In the genomic region with DNA sequence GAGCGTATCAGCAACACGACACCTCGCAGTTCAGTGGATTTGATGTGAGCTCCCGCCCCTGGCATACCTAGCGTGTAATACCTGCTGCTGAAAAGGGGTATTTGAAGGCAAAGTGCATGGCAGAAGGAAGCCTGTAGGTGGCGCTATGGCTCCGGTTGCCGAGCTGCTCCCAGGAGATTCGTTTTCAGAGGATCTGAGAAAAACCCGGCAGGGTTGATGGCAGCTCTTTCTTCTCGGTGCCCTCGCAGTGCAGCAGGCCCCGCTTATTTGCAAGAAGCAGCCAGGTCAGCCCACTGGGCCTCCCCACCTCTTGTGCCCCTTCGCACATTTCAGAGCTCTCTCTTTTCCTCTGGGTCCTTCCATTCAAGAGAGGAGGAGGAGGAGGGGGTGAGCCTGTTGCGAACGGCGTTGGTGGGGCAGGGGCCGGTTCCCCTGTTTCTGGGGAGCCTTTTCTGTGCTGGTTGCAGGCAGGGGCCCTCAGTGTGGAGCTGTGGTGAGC, we compare ENCODE assay signal across 8 cellular contexts.
DNase-seq lines count a peak whose midpoint lies in the region; ATAC-seq, FAIRE-seq and TF ChIP-seq lines count a peak whose summit lies in the region.

No MANE protein-coding gene starts in this region.

- no peaks in the 10 kb centered on the region for H4K20me1 ChIP-seq in osteoblast (ENCODE audit: insufficient read depth, low read length)

- FAIRE-seq in RCC 7860 (lab: Jason Lieb, UNC): no peak
- no peak for FAIRE-seq in frontal cortex (lab: Jason Lieb, UNC)

- H3K4me2 ChIP-seq in osteoblast (ENCODE audit: insufficient read depth, low read length): peak overlapping the region; percentile 60

- peak; percentile 32 for DNase-seq in LNCaP clone FGC (ENCODE audit: low read depth)
- peak; percentile 44 for DNase-seq in RCC 7860 (ENCODE audit: low spot score)
- DNase-seq in activated effector memory CD4-positive, alpha-beta T cell treated with Interleukin-2 at 50 U/mL for 16 hours: peak; percentile 44
- peak; percentile 36 to 80 for DNase-seq in frontal cortex (ENCODE audit: low spot score in 2 of 2)
- peak; percentile 97 for DNase-seq in osteoblast (ENCODE audit: insufficient read length, low spot score, missing footprints)

- H2AFZ ChIP-seq in osteoblast (ENCODE audit: low read length): peak overlapping the region; percentile 74

- ATAC-seq in GM21528 (IDR thresholded peaks at IDR 0.05; ENCODE audit: low FRiP score, unreplicated experiment): no peak

- H3K79me2 ChIP-seq in osteoblast (ENCODE audit: insufficient read depth, low read length): no peaks in the 10 kb centered on the region

- H3K9me3 ChIP-seq in osteoblast (ENCODE audit: low read depth, low read length) (no peaks in the 10 kb centered on the region), thymus (ENCODE audit: control insufficient read depth) (no peaks in the 10 kb centered on the region)

- H3K36me3 ChIP-seq in osteoblast (ENCODE audit: insufficient read depth, low read length) (no peaks in the 10 kb centered on the region), thymus (ENCODE audit: control insufficient read depth, insufficient read depth) (no peaks in the 10 kb centered on the region)

- H3K4me3 ChIP-seq in LNCaP clone FGC (ENCODE audit: low read depth, low read length): no peak overlapping the region
- H3K4me3 ChIP-seq in osteoblast (ENCODE audit: insufficient read depth, low read length): no peak overlapping the region
- peak overlapping the region; percentile 28 for H3K4me3 ChIP-seq in thymus (ENCODE audit: low read length)

- TF ChIP-seq CTCF in GM12872 (IDR thresholded peaks at IDR 0.05; ENCODE audit: insufficient read depth, low read depth, low read length) (peak; percentile 97), LNCaP clone FGC (IDR thresholded peaks at IDR 0.05; ENCODE audit: control insufficient read depth, extremely low read depth, insufficient read depth) (peak; percentile 97), osteoblast (IDR thresholded peaks at IDR 0.05; ENCODE audit: extremely low read depth, low read depth, low read length) (peak; percentile 98)

- H3K4me1 ChIP-seq in osteoblast (ENCODE audit: insufficient read depth, low read length): no peaks in the 10 kb centered on the region
- H3K4me1 ChIP-seq in thymus (ENCODE audit: control insufficient read depth, insufficient read depth, low read length): peaks cover 7% of the 10 kb centered on the region

- no peak overlapping the region for H3K27ac ChIP-seq in osteoblast (ENCODE audit: low read depth, low read length)
- H3K27ac ChIP-seq in thymus (ENCODE audit: low read depth): no peak overlapping the region

- WGBS in thymus: 4% methylated on average over 18 of the region's 18 CpGs

- H3K27me3 ChIP-seq in osteoblast (ENCODE audit: insufficient read depth, low read length): peaks cover 70% of the 10 kb centered on the region
- H3K27me3 ChIP-seq in thymus (ENCODE audit: control insufficient read depth, insufficient read depth): no peaks in the 10 kb centered on the region

Comparison
In these comparisons a context has a peak if more than half of its experiments do, and no peak if none do; other contexts are left out.
1. DNase-seq: peak in every context shown above with its lines; median percentile 97 in osteoblast; 58 in frontal cortex; 44 in RCC 7860; 44 in activated effector memory CD4-positive, alpha-beta T cell treated with Interleukin-2 at 50 U/mL for 16 hours; 32 in LNCaP clone FGC.